Comparison of ENCODE assay signal across 8 cellular contexts in genomic region chr3:102229062-102229655, GRCh38.
DNase-seq lines count a peak whose midpoint lies in the region; ATAC-seq and TF ChIP-seq lines count a peak whose summit lies in the region.

No MANE protein-coding gene starts in this region.

- H3K27me3 Mint-ChIP-seq in progenitor cell of endocrine pancreas: no peaks in the 10 kb centered on the region

- intact Hi-C loops in Right ventricle myocardium inferior (cut with DNase I) (loop anchor here (2.0 to 10.0 kb wide), 2 partner anchors 284 to 310 kb away; no protein-coding TSS in a partner anchor), uterus (cut with DNase I; ENCODE audit: low total_unique reads) (loop anchor here (5.0 kb wide), 1 partner anchor 422 kb away; no protein-coding TSS in a partner anchor)

- DNase-seq in EL (peak; percentile 78), H7 (peak; percentile 30), NAMALWA (ENCODE audit: low spot score) (peak; percentile 93), SK-N-DZ (ENCODE audit: low spot score) (peak; percentile 80), Right ventricle myocardium inferior (ENCODE audit: missing footprints) (no peak), progenitor cell of endocrine pancreas (ENCODE audit: low spot score, unreplicated experiment) (peak; percentile 58), uterus (peak; percentile 68 to 75)
- peak; percentile 79 for DNase-seq in activated naive CD4-positive, alpha-beta T cell treated with Interleukin-2 at 50 U/mL for 16 hours

- H3K4me3 Mint-ChIP-seq in progenitor cell of endocrine pancreas (ENCODE audit: low read depth): no peak overlapping the region

- H3K4me1 Mint-ChIP-seq in progenitor cell of endocrine pancreas (ENCODE audit: low read depth): peaks cover 10% of the 10 kb centered on the region

- H3K9me3 Mint-ChIP-seq in progenitor cell of endocrine pancreas (ENCODE audit: low read depth): no peaks in the 10 kb centered on the region

- H3K4me3 ChIP-seq in H7 (ENCODE audit: insufficient read depth, low read depth, low read length) (no peak overlapping the region), uterus (no peak overlapping the region)

- H3K36me3 Mint-ChIP-seq in progenitor cell of endocrine pancreas (ENCODE audit: insufficient read depth): no peaks in the 10 kb centered on the region

- peak; percentile 57 for ATAC-seq in Right ventricle myocardium inferior

- H3K27ac Mint-ChIP-seq in progenitor cell of endocrine pancreas: no peak overlapping the region

- TF ChIP-seq POLR2A in uterus (IDR thresholded peaks at IDR 0.05): no peak

- no peaks in the 10 kb centered on the region for H3K36me3 ChIP-seq in H7 (replicated peaks; ENCODE audit: control insufficient read depth, insufficient read depth, low read length)
- H3K36me3 ChIP-seq in uterus: no peaks in the 10 kb centered on the region

- H3K27ac ChIP-seq in uterus: no peak overlapping the region

- peaks cover 0 to 3% of the 10 kb centered on the region in 2 donors for H3K4me1 ChIP-seq in uterus

- peak; percentile 93 for TF ChIP-seq CTCF in progenitor cell of endocrine pancreas (IDR thresholded peaks at IDR 0.05; ENCODE audit: unreplicated experiment)
- TF ChIP-seq CTCF in uterus (IDR thresholded peaks at IDR 0.05): peak; percentile 88 to 93 (median 90)

- H3K27me3 ChIP-seq in H7 (ENCODE audit: control insufficient read depth, insufficient read depth, low read length): no peaks in the 10 kb centered on the region
- no peaks in the 10 kb centered on the region for H3K27me3 ChIP-seq in uterus

- no peaks in the 10 kb centered on the region for H3K9me3 ChIP-seq in uterus
